Comparison of ENCODE assay signal across 16 cellular contexts in genomic region chr2:169348321-169349002, GRCh38. TPM values are rescaled to one million over a fixed set of nuclear protein-coding genes. Genes with fewer than 3 reads are reported as not detected.
"Had no signal": no experiment of that assay in that cellular context is flagged by ENCODE, and none has a peak within 500 bp of the region (broad histone marks: within the 10 kb centered on the region; RNA-seq: fewer than 3 reads in every experiment).

No MANE protein-coding gene starts in this region.

- H3K27ac ChIP-seq: epithelial cell of prostate, psoas muscle, tibial artery, vagina, VCaP had no signal

- H3K9me3 ChIP-seq: mucosa of descending colon, psoas muscle, tibial artery, vagina had no signal

- H3K36me3 ChIP-seq: tibial artery, vagina had no signal

- ATAC-seq: mucosa of descending colon; natural killer cell; psoas muscle; stimulated activated naive CD8-positive, alpha-beta T cell treated with anti-CD3 and anti-CD28 coated beads, Interleukin-15, Interleukin-2, amounts not matched to agents 100 U/mL and 50 U/mL, for 24 hours had no signal

- H3K27me3 ChIP-seq: tibial artery, vagina had no signal

- H3K4me3 ChIP-seq: mucosa of descending colon, psoas muscle, tibial artery, vagina had no signal

- H3K4me1 ChIP-seq: psoas muscle, tibial artery, vagina had no signal

- DNase-seq: activated CD4-positive, alpha-beta memory T cell treated with anti-CD3 and anti-CD28 coated beads for 36 hours; activated gamma-delta T cell; activated T-cell treated with anti-CD3 and anti-CD28 coated beads, Interleukin-2, amount 50 U/mL, for 48 hours; effector CD4-positive, alpha-beta T cell; mucosa of descending colon; natural killer cell; psoas muscle; stimulated activated CD4-positive, alpha-beta T cell treated with anti-CD3 and anti-CD28 coated beads, Interleukin-12 subunit alpha, Interleukin-12 subunit beta, amount 100 ng/mL, for 4 hours; stimulated activated CD4-positive, alpha-beta T cell treated with anti-CD3 and anti-CD28 coated beads, Interleukin-2, amount 100 ng/mL, for 48 hours; stimulated activated CD8-positive, alpha-beta memory T cell treated with anti-CD3 and anti-CD28 coated beads, Interleukin-4, amount 100 ng/mL, for 48 hours; stimulated activated naive CD8-positive, alpha-beta T cell treated with anti-CD3 and anti-CD28 coated beads, Interleukin-15, Interleukin-2, amounts not matched to agents 100 U/mL and 50 U/mL, for 24 hours; tibial artery had no signal

RNA-seq across cellular contexts. Expression of gene LRP2, which starts 13.9 kb away (rescaled TPM):
- total RNA-seq: lung microvascular endothelial cell, natural killer cell, vagina had no signal
- polyA plus RNA-seq: psoas muscle had no signal
